1 cellular context compared by ENCODE assay signal in the genomic region with DNA sequence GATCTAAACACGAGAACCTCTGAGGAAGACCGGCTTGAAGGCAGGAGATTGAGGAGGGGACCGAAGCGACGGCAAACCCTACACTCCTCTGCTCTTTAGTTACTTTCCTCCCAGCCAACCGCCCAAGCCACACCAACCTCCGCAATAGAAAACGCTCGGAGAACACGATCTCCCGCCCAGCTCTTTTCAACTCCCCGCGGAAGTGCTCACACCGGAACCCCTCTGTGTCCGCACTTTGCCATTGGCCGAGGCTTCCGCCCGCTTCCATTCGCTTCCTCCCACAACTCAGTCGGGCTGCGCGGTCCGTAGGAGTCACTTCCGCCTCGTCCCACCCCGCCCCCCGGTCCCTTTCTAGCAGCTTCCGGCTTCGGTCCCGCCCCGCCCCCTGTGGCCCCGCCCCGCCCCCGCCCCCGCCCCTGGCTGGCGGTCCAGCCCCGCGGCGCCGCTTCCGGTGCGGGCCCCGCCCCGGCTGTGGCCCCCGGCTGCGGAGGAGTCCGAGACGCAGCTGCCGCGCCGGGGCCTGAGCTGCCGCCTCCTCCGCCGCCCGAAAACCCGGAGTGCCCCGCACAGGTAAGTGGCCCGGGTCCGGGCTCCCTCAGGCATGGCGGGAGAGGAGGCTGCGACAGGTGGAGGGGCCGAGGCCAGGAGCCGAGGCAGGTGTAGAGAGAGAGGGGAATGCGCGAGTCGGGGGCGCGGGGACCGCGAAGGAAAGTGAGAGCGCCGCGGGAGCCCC.
TF ChIP-seq lines count a peak whose summit lies in the region.

A gene with protein sequence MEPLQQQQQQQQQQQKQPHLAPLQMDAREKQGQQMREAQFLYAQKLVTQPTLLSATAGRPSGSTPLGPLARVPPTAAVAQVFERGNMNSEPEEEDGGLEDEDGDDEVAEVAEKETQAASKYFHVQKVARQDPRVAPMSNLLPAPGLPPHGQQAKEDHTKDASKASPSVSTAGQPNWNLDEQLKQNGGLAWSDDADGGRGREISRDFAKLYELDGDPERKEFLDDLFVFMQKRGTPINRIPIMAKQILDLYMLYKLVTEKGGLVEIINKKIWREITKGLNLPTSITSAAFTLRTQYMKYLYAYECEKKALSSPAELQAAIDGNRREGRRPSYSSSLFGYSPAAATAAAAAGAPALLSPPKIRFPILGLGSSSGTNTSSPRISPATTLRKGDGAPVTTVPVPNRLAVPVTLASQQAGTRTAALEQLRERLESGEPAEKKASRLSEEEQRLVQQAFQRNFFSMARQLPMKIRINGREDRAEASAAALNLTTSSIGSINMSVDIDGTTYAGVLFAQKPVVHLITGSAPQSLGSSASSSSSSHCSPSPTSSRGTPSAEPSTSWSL (plus strand): TSS at position 460 of the 733 bp plus-strand sequence. CDS start 2,717 bp downstream, outside the sequence.

TF ChIP-seq in GM12878, 131 proteins besides CTCF, POLR2A, EP300 and RAD21 (continued from another document and continues in another):
- TF ChIP-seq SREBF2 (IDR thresholded peaks at IDR 0.05; ENCODE audit: low read length) (no peak), EGR1 (IDR thresholded peaks at IDR 0.05; ENCODE audit: borderline replicate concordance in 1 of 2, low read depth in 2 of 2, low read length in 2 of 2) (peak in 1 of 2 experiments; percentile 80; a peak in 2 of 3 replicates), TCF12 (IDR thresholded peaks at IDR 0.05; ENCODE audit: low read depth, low read length) (peak; percentile 74; the same call in 1 of the 2 replicates), DPF2 (IDR thresholded peaks at IDR 0.05) (peak; percentile 11; the same call in 1 of the 2 replicates), ZNF274 (IDR thresholded peaks at IDR 0.05; ENCODE audit: insufficient read depth, insufficient read length) (no peak), ZNF217 (IDR thresholded peaks at IDR 0.05) (no peak), CREB1 (IDR thresholded peaks at IDR 0.05; ENCODE audit: low read depth) (peak; percentile 86), NRF1 (conservative IDR thresholded peaks at IDR 0.05; ENCODE audit: low read depth, low read length) (no peak), SUZ12 (IDR thresholded peaks at IDR 0.05; ENCODE audit: unreplicated experiment) (no peak), ESRRA (IDR thresholded peaks at IDR 0.05; ENCODE audit: low read length) (no peak), HCFC1 (IDR thresholded peaks at IDR 0.05; ENCODE audit: low read length) (peak; percentile 65; the same call in 1 of the 2 replicates), ZBED1 (IDR thresholded peaks at IDR 0.05; ENCODE audit: borderline replicate concordance) (no peak), HDAC2 (IDR thresholded peaks at IDR 0.05) (peak; percentile 83; the same call in 1 of the 2 replicates), STAT1 (conservative IDR thresholded peaks at IDR 0.05) (peak; percentile 56; the same call in 1 of the 2 replicates), GATAD2B (conservative IDR thresholded peaks at IDR 0.05; ENCODE audit: low read depth) (peak; percentile 63; the same call in 1 of the 2 replicates), FOXK2 (IDR thresholded peaks at IDR 0.05) (no peak), CBX3 (IDR thresholded peaks at IDR 0.05; ENCODE audit: borderline replicate concordance, low read depth) (no peak), NFIC (IDR thresholded peaks at IDR 0.05; ENCODE audit: low read depth, low read length) (no peak), BHLHE40 (IDR thresholded peaks at IDR 0.05; ENCODE audit: borderline replicate concordance in 1 of 2, low read depth in 2 of 2, low read length in 1 of 2) (peak in 1 of 2 experiments; percentile 55; a peak in 2 of 4 replicates), SUPT20H (IDR thresholded peaks at IDR 0.05; ENCODE audit: borderline replicate concordance, control insufficient read depth, low read depth, low read length) (no peak), NR2C1 (IDR thresholded peaks at IDR 0.05) (peak; percentile 62), MEF2B (IDR thresholded peaks at IDR 0.05; ENCODE audit: partially characterized antibody, poor library complexity, severe bottlenecking) (no peak), CREM (IDR thresholded peaks at IDR 0.05; ENCODE audit: low read depth) (peak; percentile 69; the same call in 1 of the 2 replicates), KAT2A (conservative IDR thresholded peaks at IDR 0.05; ENCODE audit: control insufficient read depth, low read depth, low read length) (no peak), CEBPB (IDR thresholded peaks at IDR 0.05; ENCODE audit: borderline replicate concordance in 1 of 2, low read depth in 2 of 2, low read length in 2 of 2) (no peak), ZNF384 (IDR thresholded peaks at IDR 0.05; ENCODE audit: borderline replicate concordance, low read depth, low read length) (no peak)
- TF ChIP-seq, protein P1, sequence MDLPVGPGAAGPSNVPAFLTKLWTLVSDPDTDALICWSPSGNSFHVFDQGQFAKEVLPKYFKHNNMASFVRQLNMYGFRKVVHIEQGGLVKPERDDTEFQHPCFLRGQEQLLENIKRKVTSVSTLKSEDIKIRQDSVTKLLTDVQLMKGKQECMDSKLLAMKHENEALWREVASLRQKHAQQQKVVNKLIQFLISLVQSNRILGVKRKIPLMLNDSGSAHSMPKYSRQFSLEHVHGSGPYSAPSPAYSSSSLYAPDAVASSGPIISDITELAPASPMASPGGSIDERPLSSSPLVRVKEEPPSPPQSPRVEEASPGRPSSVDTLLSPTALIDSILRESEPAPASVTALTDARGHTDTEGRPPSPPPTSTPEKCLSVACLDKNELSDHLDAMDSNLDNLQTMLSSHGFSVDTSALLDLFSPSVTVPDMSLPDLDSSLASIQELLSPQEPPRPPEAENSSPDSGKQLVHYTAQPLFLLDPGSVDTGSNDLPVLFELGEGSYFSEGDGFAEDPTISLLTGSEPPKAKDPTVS (IDR thresholded peaks at IDR 0.05; ENCODE audit: low read depth, low read length): no peak
- TF ChIP-seq, protein P2, sequence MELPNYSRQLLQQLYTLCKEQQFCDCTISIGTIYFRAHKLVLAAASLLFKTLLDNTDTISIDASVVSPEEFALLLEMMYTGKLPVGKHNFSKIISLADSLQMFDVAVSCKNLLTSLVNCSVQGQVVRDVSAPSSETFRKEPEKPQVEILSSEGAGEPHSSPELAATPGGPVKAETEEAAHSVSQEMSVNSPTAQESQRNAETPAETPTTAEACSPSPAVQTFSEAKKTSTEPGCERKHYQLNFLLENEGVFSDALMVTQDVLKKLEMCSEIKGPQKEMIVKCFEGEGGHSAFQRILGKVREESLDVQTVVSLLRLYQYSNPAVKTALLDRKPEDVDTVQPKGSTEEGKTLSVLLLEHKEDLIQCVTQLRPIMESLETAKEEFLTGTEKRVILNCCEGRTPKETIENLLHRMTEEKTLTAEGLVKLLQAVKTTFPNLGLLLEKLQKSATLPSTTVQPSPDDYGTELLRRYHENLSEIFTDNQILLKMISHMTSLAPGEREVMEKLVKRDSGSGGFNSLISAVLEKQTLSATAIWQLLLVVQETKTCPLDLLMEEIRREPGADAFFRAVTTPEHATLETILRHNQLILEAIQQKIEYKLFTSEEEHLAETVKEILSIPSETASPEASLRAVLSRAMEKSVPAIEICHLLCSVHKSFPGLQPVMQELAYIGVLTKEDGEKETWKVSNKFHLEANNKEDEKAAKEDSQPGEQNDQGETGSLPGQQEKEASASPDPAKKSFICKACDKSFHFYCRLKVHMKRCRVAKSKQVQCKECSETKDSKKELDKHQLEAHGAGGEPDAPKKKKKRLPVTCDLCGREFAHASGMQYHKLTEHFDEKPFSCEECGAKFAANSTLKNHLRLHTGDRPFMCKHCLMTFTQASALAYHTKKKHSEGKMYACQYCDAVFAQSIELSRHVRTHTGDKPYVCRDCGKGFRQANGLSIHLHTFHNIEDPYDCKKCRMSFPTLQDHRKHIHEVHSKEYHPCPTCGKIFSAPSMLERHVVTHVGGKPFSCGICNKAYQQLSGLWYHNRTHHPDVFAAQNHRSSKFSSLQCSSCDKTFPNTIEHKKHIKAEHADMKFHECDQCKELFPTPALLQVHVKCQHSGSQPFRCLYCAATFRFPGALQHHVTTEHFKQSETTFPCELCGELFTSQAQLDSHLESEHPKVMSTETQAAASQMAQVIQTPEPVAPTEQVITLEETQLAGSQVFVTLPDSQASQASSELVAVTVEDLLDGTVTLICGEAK (IDR thresholded peaks at IDR 0.05; ENCODE audit: borderline replicate concordance): peak; percentile 94
- TF ChIP-seq, protein P3, sequence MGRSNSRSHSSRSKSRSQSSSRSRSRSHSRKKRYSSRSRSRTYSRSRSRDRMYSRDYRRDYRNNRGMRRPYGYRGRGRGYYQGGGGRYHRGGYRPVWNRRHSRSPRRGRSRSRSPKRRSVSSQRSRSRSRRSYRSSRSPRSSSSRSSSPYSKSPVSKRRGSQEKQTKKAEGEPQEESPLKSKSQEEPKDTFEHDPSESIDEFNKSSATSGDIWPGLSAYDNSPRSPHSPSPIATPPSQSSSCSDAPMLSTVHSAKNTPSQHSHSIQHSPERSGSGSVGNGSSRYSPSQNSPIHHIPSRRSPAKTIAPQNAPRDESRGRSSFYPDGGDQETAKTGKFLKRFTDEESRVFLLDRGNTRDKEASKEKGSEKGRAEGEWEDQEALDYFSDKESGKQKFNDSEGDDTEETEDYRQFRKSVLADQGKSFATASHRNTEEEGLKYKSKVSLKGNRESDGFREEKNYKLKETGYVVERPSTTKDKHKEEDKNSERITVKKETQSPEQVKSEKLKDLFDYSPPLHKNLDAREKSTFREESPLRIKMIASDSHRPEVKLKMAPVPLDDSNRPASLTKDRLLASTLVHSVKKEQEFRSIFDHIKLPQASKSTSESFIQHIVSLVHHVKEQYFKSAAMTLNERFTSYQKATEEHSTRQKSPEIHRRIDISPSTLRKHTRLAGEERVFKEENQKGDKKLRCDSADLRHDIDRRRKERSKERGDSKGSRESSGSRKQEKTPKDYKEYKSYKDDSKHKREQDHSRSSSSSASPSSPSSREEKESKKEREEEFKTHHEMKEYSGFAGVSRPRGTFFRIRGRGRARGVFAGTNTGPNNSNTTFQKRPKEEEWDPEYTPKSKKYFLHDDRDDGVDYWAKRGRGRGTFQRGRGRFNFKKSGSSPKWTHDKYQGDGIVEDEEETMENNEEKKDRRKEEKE (IDR thresholded peaks at IDR 0.05): no peak
- TF ChIP-seq, protein P4, sequence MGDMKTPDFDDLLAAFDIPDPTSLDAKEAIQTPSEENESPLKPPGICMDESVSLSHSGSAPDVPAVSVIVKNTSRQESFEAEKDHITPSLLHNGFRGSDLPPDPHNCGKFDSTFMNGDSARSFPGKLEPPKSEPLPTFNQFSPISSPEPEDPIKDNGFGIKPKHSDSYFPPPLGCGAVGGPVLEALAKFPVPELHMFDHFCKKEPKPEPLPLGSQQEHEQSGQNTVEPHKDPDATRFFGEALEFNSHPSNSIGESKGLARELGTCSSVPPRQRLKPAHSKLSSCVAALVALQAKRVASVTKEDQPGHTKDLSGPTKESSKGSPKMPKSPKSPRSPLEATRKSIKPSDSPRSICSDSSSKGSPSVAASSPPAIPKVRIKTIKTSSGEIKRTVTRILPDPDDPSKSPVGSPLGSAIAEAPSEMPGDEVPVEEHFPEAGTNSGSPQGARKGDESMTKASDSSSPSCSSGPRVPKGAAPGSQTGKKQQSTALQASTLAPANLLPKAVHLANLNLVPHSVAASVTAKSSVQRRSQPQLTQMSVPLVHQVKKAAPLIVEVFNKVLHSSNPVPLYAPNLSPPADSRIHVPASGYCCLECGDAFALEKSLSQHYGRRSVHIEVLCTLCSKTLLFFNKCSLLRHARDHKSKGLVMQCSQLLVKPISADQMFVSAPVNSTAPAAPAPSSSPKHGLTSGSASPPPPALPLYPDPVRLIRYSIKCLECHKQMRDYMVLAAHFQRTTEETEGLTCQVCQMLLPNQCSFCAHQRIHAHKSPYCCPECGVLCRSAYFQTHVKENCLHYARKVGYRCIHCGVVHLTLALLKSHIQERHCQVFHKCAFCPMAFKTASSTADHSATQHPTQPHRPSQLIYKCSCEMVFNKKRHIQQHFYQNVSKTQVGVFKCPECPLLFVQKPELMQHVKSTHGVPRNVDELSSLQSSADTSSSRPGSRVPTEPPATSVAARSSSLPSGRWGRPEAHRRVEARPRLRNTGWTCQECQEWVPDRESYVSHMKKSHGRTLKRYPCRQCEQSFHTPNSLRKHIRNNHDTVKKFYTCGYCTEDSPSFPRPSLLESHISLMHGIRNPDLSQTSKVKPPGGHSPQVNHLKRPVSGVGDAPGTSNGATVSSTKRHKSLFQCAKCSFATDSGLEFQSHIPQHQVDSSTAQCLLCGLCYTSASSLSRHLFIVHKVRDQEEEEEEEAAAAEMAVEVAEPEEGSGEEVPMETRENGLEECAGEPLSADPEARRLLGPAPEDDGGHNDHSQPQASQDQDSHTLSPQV (IDR thresholded peaks at IDR 0.05): no peak
- TF ChIP-seq, protein P5, sequence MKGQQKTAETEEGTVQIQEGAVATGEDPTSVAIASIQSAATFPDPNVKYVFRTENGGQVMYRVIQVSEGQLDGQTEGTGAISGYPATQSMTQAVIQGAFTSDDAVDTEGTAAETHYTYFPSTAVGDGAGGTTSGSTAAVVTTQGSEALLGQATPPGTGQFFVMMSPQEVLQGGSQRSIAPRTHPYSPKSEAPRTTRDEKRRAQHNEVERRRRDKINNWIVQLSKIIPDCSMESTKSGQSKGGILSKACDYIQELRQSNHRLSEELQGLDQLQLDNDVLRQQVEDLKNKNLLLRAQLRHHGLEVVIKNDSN (IDR thresholded peaks at IDR 0.05; ENCODE audit: borderline replicate concordance, extremely low read length, insufficient read depth, low read depth, low read length): no peak
- TF ChIP-seq, protein P6, sequence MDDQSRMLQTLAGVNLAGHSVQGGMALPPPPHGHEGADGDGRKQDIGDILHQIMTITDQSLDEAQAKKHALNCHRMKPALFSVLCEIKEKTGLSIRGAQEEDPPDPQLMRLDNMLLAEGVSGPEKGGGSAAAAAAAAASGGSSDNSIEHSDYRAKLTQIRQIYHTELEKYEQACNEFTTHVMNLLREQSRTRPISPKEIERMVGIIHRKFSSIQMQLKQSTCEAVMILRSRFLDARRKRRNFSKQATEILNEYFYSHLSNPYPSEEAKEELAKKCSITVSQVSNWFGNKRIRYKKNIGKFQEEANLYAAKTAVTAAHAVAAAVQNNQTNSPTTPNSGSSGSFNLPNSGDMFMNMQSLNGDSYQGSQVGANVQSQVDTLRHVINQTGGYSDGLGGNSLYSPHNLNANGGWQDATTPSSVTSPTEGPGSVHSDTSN (IDR thresholded peaks at IDR 0.05; ENCODE audit: insufficient replicate concordance, low read depth, low read length): peak; percentile 77
- TF ChIP-seq, protein P7, sequence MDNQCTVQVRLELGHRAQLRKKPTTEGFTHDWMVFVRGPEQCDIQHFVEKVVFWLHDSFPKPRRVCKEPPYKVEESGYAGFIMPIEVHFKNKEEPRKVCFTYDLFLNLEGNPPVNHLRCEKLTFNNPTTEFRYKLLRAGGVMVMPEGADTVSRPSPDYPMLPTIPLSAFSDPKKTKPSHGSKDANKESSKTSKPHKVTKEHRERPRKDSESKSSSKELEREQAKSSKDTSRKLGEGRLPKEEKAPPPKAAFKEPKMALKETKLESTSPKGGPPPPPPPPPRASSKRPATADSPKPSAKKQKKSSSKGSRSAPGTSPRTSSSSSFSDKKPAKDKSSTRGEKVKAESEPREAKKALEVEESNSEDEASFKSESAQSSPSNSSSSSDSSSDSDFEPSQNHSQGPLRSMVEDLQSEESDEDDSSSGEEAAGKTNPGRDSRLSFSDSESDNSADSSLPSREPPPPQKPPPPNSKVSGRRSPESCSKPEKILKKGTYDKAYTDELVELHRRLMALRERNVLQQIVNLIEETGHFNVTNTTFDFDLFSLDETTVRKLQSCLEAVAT (IDR thresholded peaks at IDR 0.05): no peak; the same call in none of the 2 replicates
